In genomic region chr11:92397356-92397755, GRCh38 we compare ENCODE assay signal across 1 cellular context.
TF ChIP-seq lines count a peak whose summit lies in the region.

No MANE protein-coding gene starts in this region.

TF ChIP-seq in H1, 55 proteins besides CTCF, POLR2A, EP300 and RAD21 (continued from another document):
- TF ChIP-seq RNF2 (IDR thresholded peaks at IDR 0.05; ENCODE audit: borderline replicate concordance, low read depth, low read length, missing control alignments, poor library complexity, severe bottlenecking) (no peak), MAFK (IDR thresholded peaks at IDR 0.05; ENCODE audit: low read depth, low read length) (no peak)
